1 cellular context compared by ENCODE assay signal in the genomic region with DNA sequence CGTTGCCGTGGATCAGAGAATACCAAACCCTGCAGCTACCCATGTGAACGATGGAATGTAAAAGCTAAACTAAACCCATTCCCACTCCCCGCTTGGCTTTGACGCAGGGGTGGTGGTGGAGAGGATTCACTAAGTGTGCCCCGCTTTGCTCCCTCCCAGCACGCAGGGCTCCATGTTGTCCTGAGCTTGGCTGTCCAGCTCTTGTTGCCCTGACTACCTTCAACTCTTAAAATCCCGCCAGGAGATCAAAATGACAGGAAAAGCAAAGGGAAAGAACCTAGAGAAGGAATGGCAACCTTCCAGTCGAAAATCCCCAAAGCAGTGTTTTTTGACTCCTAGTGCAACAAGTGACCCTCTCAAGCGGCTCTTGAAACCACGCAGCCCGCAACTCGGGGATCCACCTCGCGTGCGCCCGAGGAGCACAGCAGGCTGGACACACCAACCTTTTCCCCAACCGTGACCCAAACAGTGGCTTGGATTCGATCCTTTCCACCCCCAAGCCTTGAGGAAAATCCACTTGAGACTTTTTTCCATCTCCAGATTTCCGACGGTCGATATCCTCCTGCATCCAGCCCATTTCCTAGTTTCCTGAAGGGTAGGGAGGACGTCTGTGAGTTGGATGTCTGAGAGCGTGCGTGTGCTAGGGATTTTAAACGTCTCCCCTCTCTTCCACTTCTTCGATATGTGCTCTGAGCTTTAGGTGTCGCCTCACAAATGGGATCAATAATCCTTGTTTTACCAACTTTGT.
TF ChIP-seq lines count a peak whose summit lies in the region.

No MANE protein-coding gene starts in this region.

TF ChIP-seq in HepG2, 621 proteins besides CTCF, POLR2A, EP300 and RAD21:
- no peak for TF ChIP-seq ZSCAN22 (CRISPR knock-in tag; IDR thresholded peaks at IDR 0.05)
- no peak for TF ChIP-seq ERF (CRISPR knock-in tag; IDR thresholded peaks at IDR 0.05)
- TF ChIP-seq HDAC1 (CRISPR knock-in tag; IDR thresholded peaks at IDR 0.05): no peak
- no peak for TF ChIP-seq SMAD3 (CRISPR knock-in tag; IDR thresholded peaks at IDR 0.05)
- no peak for TF ChIP-seq TOPORS (CRISPR knock-in tag; IDR thresholded peaks at IDR 0.05)
- no peak for TF ChIP-seq RBM39 (IDR thresholded peaks at IDR 0.05; ENCODE audit: low read depth, low read length, poor library complexity, severe bottlenecking)
- no peak for TF ChIP-seq ZMYM4 (CRISPR knock-in tag; IDR thresholded peaks at IDR 0.05)
- TF ChIP-seq BRCA1 (CRISPR knock-in tag; IDR thresholded peaks at IDR 0.05): no peak
- TF ChIP-seq ZNF510 (CRISPR knock-in tag; IDR thresholded peaks at IDR 0.05; ENCODE audit: low read depth): no peak
